In genomic region chr10:110887560-110887959, GRCh38 we compare ENCODE assay signal across 19 cellular contexts. TPM values are rescaled to one million over a fixed set of nuclear protein-coding genes. Genes with fewer than 3 reads are reported as not detected.
DNase-seq lines count a peak whose midpoint lies in the region; ATAC-seq, FAIRE-seq and TF ChIP-seq lines count a peak whose summit lies in the region.
"Had no signal": no experiment of that assay in that cellular context is flagged by ENCODE, and none has a peak within 500 bp of the region (broad histone marks: within the 10 kb centered on the region; RNA-seq: fewer than 3 reads in every experiment).

No MANE protein-coding gene starts in this region.

- no peak for TF ChIP-seq CTCF in natural killer cell (IDR thresholded peaks at IDR 0.05)
- TF ChIP-seq CTCF in RWPE1 (conservative IDR thresholded peaks at IDR 0.05; ENCODE audit: low read depth), result no peak

- H3K9me3 ChIP-seq in T-helper 17 cell (ENCODE audit: control insufficient read depth, low read length, poor library complexity, severe bottlenecking), result no peaks in the 10 kb centered on the region

- POLR2A ChIA-PET in RWPE1 (lab: Yijun Ruan, JAX; ENCODE audit: low non-redundant PET), result no interaction called here

- no peak for DNase-seq in natural killer cell treated with Interleukin-12 subunit alpha and Interleukin-12 subunit beta and Interleukin-15 and Interleukin-18, amount 100 ng/mL, for 72 hours (ENCODE audit: low spot score)
- DNase-seq in natural killer cell, result no peak
- DNase-seq in T-helper 17 cell, result no peak
- no peak for DNase-seq in DMS114 treated with DMSO at 0.1 percent for 48 hours (lab: John Stamatoyannopoulos, UW; ENCODE audit: unreplicated experiment)
- DNase-seq in T-helper 2 cell, result no peak
- DNase-seq in RWPE1 (ENCODE audit: low spot score), result no peak
- DNase-seq: CD4-positive, alpha-beta memory T cell; DND-41; GDM1; KBM-7; NCI-H1436; NCI-H2029; NCI-H2171; NCI-H446 treated with DMSO at 0.1 percent for 48 hours; NK-92 treated with Interleukin-12 subunit alpha and Interleukin-12 subunit beta, amount 100 ng/mL, for 24 hours; OCI-M1 had no signal

- FAIRE-seq in islet of Langerhans (lab: Jason Lieb, UNC), result peak; percentile 49
- FAIRE-seq: GM12891 had no signal

- no peaks in the 10 kb centered on the region for H3K27me3 Mint-ChIP-seq in natural killer cell treated with Interleukin-12 subunit alpha and Interleukin-12 subunit beta and Interleukin-15 and Interleukin-18, amount 100 ng/mL, for 72 hours
- H3K27me3 Mint-ChIP-seq in natural killer cell (ENCODE audit: low read depth in 2 of 2), result no peaks in the 10 kb centered on the region
- H3K27me3 Mint-ChIP-seq in T-helper 17 cell, result no peaks in the 10 kb centered on the region
- H3K27me3 Mint-ChIP-seq: CD4-positive, alpha-beta memory T cell had no signal

- no peak overlapping the region for H3K27ac ChIP-seq in RWPE1

- peaks cover 14 to 32% of the 10 kb centered on the region in 2 donors for H3K4me1 Mint-ChIP-seq in natural killer cell treated with Interleukin-12 subunit alpha and Interleukin-12 subunit beta and Interleukin-15 and Interleukin-18, amount 100 ng/mL, for 72 hours (ENCODE audit: low read depth in 2 of 2)
- H3K4me1 Mint-ChIP-seq in natural killer cell (peaks cover 25 to 28% of the 10 kb centered on the region in 2 donors), T-helper 17 cell (peaks cover 35% of the 10 kb centered on the region)
- H3K4me1 Mint-ChIP-seq: GM23338 had no signal

- H3K27ac Mint-ChIP-seq in natural killer cell treated with Interleukin-12 subunit alpha and Interleukin-12 subunit beta and Interleukin-15 and Interleukin-18, amount 100 ng/mL, for 72 hours, result peak overlapping the region; percentile 31 to 56
- H3K27ac Mint-ChIP-seq in natural killer cell (peak overlapping the region in 1 of 2 donors; percentile 67), T-helper 17 cell (no peak overlapping the region)
- H3K27ac Mint-ChIP-seq: GM23338 had no signal

- H3K9me3 Mint-ChIP-seq in natural killer cell treated with Interleukin-12 subunit alpha and Interleukin-12 subunit beta and Interleukin-15 and Interleukin-18, amount 100 ng/mL, for 72 hours, result no peaks in the 10 kb centered on the region
- H3K9me3 Mint-ChIP-seq in natural killer cell, result no peaks in the 10 kb centered on the region
- H3K9me3 Mint-ChIP-seq: CD4-positive, alpha-beta memory T cell; GM23338 had no signal

- H3K36me3 Mint-ChIP-seq in natural killer cell treated with Interleukin-12 subunit alpha and Interleukin-12 subunit beta and Interleukin-15 and Interleukin-18, amount 100 ng/mL, for 72 hours, result peaks cover 22% of the 10 kb centered on the region
- H3K36me3 Mint-ChIP-seq in natural killer cell (peaks cover 28% of the 10 kb centered on the region), T-helper 17 cell (ENCODE audit: low read depth) (peaks cover 10% of the 10 kb centered on the region)

- no peak for ATAC-seq in natural killer cell treated with Interleukin-12 subunit alpha and Interleukin-12 subunit beta and Interleukin-15 and Interleukin-18, amount 100 ng/mL, for 72 hours
- no peak for ATAC-seq in natural killer cell
- ATAC-seq in T-helper 17 cell, result no peak
- ATAC-seq: GM23338 had no signal

- intact Hi-C loops in natural killer cell (cut with micrococcal nuclease), result no loop called here

- H3K4me3 Mint-ChIP-seq in natural killer cell treated with Interleukin-12 subunit alpha and Interleukin-12 subunit beta and Interleukin-15 and Interleukin-18, amount 100 ng/mL, for 72 hours, result no peak overlapping the region
- H3K4me3 Mint-ChIP-seq in natural killer cell (no peak overlapping the region), T-helper 17 cell (peak overlapping the region; percentile 12)
- H3K4me3 Mint-ChIP-seq: GM23338 had no signal

- CTCF ChIA-PET in RWPE1 (lab: Yijun Ruan, JAX), result interaction anchor here (0.5 to 0.6 kb wide), 2 partner anchors 14 to 81 kb away, joined by 3 read pairs; no protein-coding TSS in a partner anchor

RNA-seq across cellular contexts. Expression of gene PDCD4, which starts 15.8 kb away (rescaled TPM):
- 10 to 100 TPM; 36.7 to 48.6 TPM for total RNA-seq in natural killer cell treated with Interleukin-12 subunit alpha and Interleukin-12 subunit beta and Interleukin-15 and Interleukin-18, amount 100 ng/mL, for 72 hours
- total RNA-seq in natural killer cell (100 to 1,000 TPM; 199 to 241 (median 222) TPM), T-helper 17 cell (100 to 1,000 TPM; 307 TPM)

RNA-seq across cellular contexts. Expression of gene BBIP1, which starts 31.4 kb away (rescaled TPM):
- 10 to 100 TPM; 29.0 to 33.2 TPM for total RNA-seq in natural killer cell treated with Interleukin-12 subunit alpha and Interleukin-12 subunit beta and Interleukin-15 and Interleukin-18, amount 100 ng/mL, for 72 hours
- total RNA-seq in natural killer cell (10 to 100 TPM; 27.2 to 58.6 (median 27.7) TPM), T-helper 17 cell (10 to 100 TPM; 30.8 to 36.4 TPM)

RNA-seq across cellular contexts. Expression of gene SHOC2, which starts 31.8 kb away (rescaled TPM):
- total RNA-seq in natural killer cell treated with Interleukin-12 subunit alpha and Interleukin-12 subunit beta and Interleukin-15 and Interleukin-18, amount 100 ng/mL, for 72 hours, result 10 to 100 TPM; 56.4 to 76.5 TPM
- total RNA-seq in natural killer cell (10 to 100 TPM; 81.8 to 87.6 (median 85.7) TPM), T-helper 17 cell (10 to 100 TPM; 68.0 to 71.1 TPM)

Comparison
In these comparisons a context has a peak if more than half of its experiments do, and no peak if none do; other contexts are left out.
1. RNA of gene PDCD4, which starts 15.8 kb away (total RNA-seq): 307 TPM in T-helper 17 cell and 199 to 241 TPM in natural killer cell; 36.7 to 48.6 TPM in natural killer cell treated with Interleukin-12 subunit alpha and Interleukin-12 subunit beta and Interleukin-15 and Interleukin-18, amount 100 ng/mL, for 72 hours; every median in the first group is over 4 times any median in the second.